11 cellular contexts compared by ENCODE assay signal in genomic region chr14:68376067-68376810, GRCh38.
A peak's percentile ranks its signal among the peaks of the same experiment; 100 is the strongest.
DNase-seq lines count a peak whose midpoint lies in the region; ATAC-seq and TF ChIP-seq lines count a peak whose summit lies in the region.
"Had no signal": no experiment of that assay in that cellular context is flagged by ENCODE, and none has a peak within 500 bp of the region (broad histone marks: within the 10 kb centered on the region; RNA-seq: fewer than 3 reads in every experiment).

No MANE protein-coding gene starts in this region.

- H3K27ac ChIP-seq in IMR-90 (ENCODE audit: insufficient read depth, low read length): no peak overlapping the region
- peak overlapping the region; percentile 56 for H3K27ac ChIP-seq in colonic mucosa
- H3K27ac ChIP-seq in neural progenitor cell: no peak overlapping the region
- H3K27ac ChIP-seq: C4-2B had no signal

- no peak for TF ChIP-seq RAD21 in IMR-90 (IDR thresholded peaks at IDR 0.05; ENCODE audit: low read length)

- H3K4me1 ChIP-seq in IMR-90 (ENCODE audit: control insufficient read depth, insufficient read depth, low read length): peaks cover 5% of the 10 kb centered on the region
- no peaks in the 10 kb centered on the region for H3K4me1 ChIP-seq in colonic mucosa
- H3K4me1 ChIP-seq in neural progenitor cell: peaks cover 15% of the 10 kb centered on the region

- TF ChIP-seq POLR2A in IMR-90 (IDR thresholded peaks at IDR 0.05; ENCODE audit: low read depth, low read length): no peak

- ATAC-seq in IMR-90 (ENCODE audit: low read depth) (no peak), GM19324 (IDR thresholded peaks at IDR 0.05; ENCODE audit: low FRiP score, unreplicated experiment) (no peak), HG02642 (IDR thresholded peaks at IDR 0.05; ENCODE audit: poor library complexity, unreplicated experiment) (no peak)

- H2BK15ac ChIP-seq in IMR-90 (ENCODE audit: low read depth, low read length): no peak overlapping the region

- H2AK9ac ChIP-seq in IMR-90 (replicated peaks; ENCODE audit: low read depth, low read length, poor library complexity): no peak overlapping the region

- no peak overlapping the region for H3K4ac ChIP-seq in IMR-90 (ENCODE audit: low read depth, low read length)

- H2AFZ ChIP-seq in IMR-90 (replicated peaks; ENCODE audit: low read length, poor library complexity) (no peak overlapping the region), neural progenitor cell (replicated peaks) (no peak overlapping the region)

- no peak overlapping the region for H4K91ac ChIP-seq in IMR-90 (ENCODE audit: insufficient read depth, low read depth, low read length)

- no peaks in the 10 kb centered on the region for H3K27me3 ChIP-seq in IMR-90 (ENCODE audit: control insufficient read depth, insufficient read depth, low read length)
- no peaks in the 10 kb centered on the region for H3K27me3 ChIP-seq in colonic mucosa
- no peaks in the 10 kb centered on the region for H3K27me3 ChIP-seq in neural progenitor cell
- H3K27me3 ChIP-seq: pancreas had no signal

- H3K27me3 Mint-ChIP-seq in neural progenitor cell (ENCODE audit: insufficient read depth, low read depth): peaks cover 2% of the 10 kb centered on the region

- H3K4me3 ChIP-seq in AG10803 (ENCODE audit: low read length) (no peak overlapping the region), IMR-90 (ENCODE audit: insufficient read depth, low read depth, low read length) (no peak overlapping the region), colonic mucosa (no peak overlapping the region), neural progenitor cell (no peak overlapping the region)
- H3K4me3 ChIP-seq: pancreas had no signal

- in situ Hi-C loops in IMR-90 (cut with MboI; ENCODE audit: low sequenced_read_pairs): no loop called here

- no peak overlapping the region for H2BK120ac ChIP-seq in IMR-90 (ENCODE audit: low read depth, low read length)

- no peaks in the 10 kb centered on the region for H3K36me3 ChIP-seq in IMR-90 (ENCODE audit: control insufficient read depth, insufficient read depth, low read length)
- no peaks in the 10 kb centered on the region for H3K36me3 ChIP-seq in colonic mucosa
- H3K36me3 ChIP-seq in neural progenitor cell: no peaks in the 10 kb centered on the region
- H3K36me3 ChIP-seq: pancreas had no signal

- H2BK5ac ChIP-seq in IMR-90 (ENCODE audit: low read depth, low read length, poor library complexity, severe bottlenecking): no peak overlapping the region

- no TSS peak for BruUV-seq in IMR-90 (replicated peaks; lab: Mats Ljungman, UMichigan)

- H3K9ac ChIP-seq in IMR-90 (ENCODE audit: low read depth, low read length) (no peak overlapping the region), colonic mucosa (ENCODE audit: low read depth in 2 of 2, low read length in 2 of 2) (no peak overlapping the region), neural progenitor cell (no peak overlapping the region)

- H3F3A ChIP-seq in neural progenitor cell (ENCODE audit: low read depth): peaks cover 12% of the 10 kb centered on the region

- no peaks in the 10 kb centered on the region for H3K79me2 ChIP-seq in neural progenitor cell (ENCODE audit: low read depth)

- TF ChIP-seq CTCF in AG10803 (conservative IDR thresholded peaks at IDR 0.05; ENCODE audit: low read length) (no peak), IMR-90 (conservative IDR thresholded peaks at IDR 0.05; ENCODE audit: low read depth, low read length) (no peak), colonic mucosa (IDR thresholded peaks at IDR 0.05) (no peak), neural progenitor cell (IDR thresholded peaks at IDR 0.05) (no peak)

- WGBS in IMR-90 (ENCODE audit: extremely low coverage in 2 of 2, insufficient read length in 1 of 2), 2 experiments: no CpG with 5 or more reads among the region's 2 CpGs

- intact Hi-C loops in IMR-90 (cut with micrococcal nuclease) (no loop called here), colonic mucosa (cut with DNase I) (no loop called here)

- H3K36me3 Mint-ChIP-seq in neural progenitor cell: peaks cover 2% of the 10 kb centered on the region

- CTCF ChIA-PET in IMR-90 (lab: Yijun Ruan, JAX): interaction anchor here (0.9 kb wide), 1 partner anchor 11 kb away, joined by 4 read pairs; no protein-coding TSS in a partner anchor

- H4K8ac ChIP-seq in IMR-90 (ENCODE audit: low read depth in 2 of 2, low read length in 2 of 2): no peak overlapping the region

- no peak overlapping the region for H3K4me2 ChIP-seq in IMR-90 (ENCODE audit: low read depth, low read length)
- H3K4me2 ChIP-seq in neural progenitor cell: no peak overlapping the region

- H3K79me1 ChIP-seq in IMR-90 (ENCODE audit: low read depth in 1 of 2, low read length in 2 of 2): no peaks in the 10 kb centered on the region

- no peaks in the 10 kb centered on the region for H4K20me1 ChIP-seq in IMR-90 (ENCODE audit: insufficient read depth, low read length)
- no peaks in the 10 kb centered on the region for H4K20me1 ChIP-seq in neural progenitor cell (ENCODE audit: low read depth)

- no peak overlapping the region for H2AK5ac ChIP-seq in IMR-90 (ENCODE audit: low read depth, low read length)

- no peak overlapping the region for H4K5ac ChIP-seq in IMR-90 (ENCODE audit: low read depth, low read length)

- H2BK20ac ChIP-seq in IMR-90 (ENCODE audit: low read depth, low read length): 0 out of 2 replicates have a peak overlapping the region, but pooled peaks have one; percentile 15

- dilution Hi-C loops in IMR-90 (cut with HindIII; ENCODE audit: low sequenced_read_pairs, unreplicated experiment): no loop called here

- H3K9me3 ChIP-seq in IMR-90 (ENCODE audit: control insufficient read depth, insufficient read depth, low read length) (no peaks in the 10 kb centered on the region), colonic mucosa (no peaks in the 10 kb centered on the region), neural progenitor cell (ENCODE audit: low read depth) (no peaks in the 10 kb centered on the region)
- H3K9me3 ChIP-seq: pancreas had no signal

- no peak overlapping the region for H3K4me3 Mint-ChIP-seq in neural progenitor cell

- H3K4me1 Mint-ChIP-seq in neural progenitor cell: peaks cover 48% of the 10 kb centered on the region

- H3K23ac ChIP-seq in IMR-90 (ENCODE audit: low read depth, low read length): no peak overlapping the region

- DNase-seq in AG10803 (ENCODE audit: low read depth) (peak; percentile 63), IMR-90 (no peak), colonic mucosa (no peak), neural progenitor cell (ENCODE audit: low spot score) (no peak), activated gamma-delta T cell (lab: John Stamatoyannopoulos, UW) (no peak)
- no peak for DNase-seq in effector CD4-positive, alpha-beta T cell
- DNase-seq: NCI-H2171, pancreas had no signal

- H3K27ac Mint-ChIP-seq in neural progenitor cell: peak overlapping the region; percentile 78

- POLR2A ChIA-PET in IMR-90 (lab: Charles Lee; ENCODE audit: unreplicated experiment): no interaction called here

- H3K56ac ChIP-seq in IMR-90 (ENCODE audit: extremely low read depth, insufficient read depth, low read length): no peak overlapping the region

- H3K9me3 Mint-ChIP-seq in neural progenitor cell: peaks cover 5% of the 10 kb centered on the region

- H3K14ac ChIP-seq in IMR-90 (replicated peaks; ENCODE audit: low read depth, low read length): no peak overlapping the region

- H3K9me1 ChIP-seq in IMR-90 (ENCODE audit: insufficient read depth, low read length): peaks cover 6% of the 10 kb centered on the region; the same call in 1 of the 2 replicates

- H3K18ac ChIP-seq in IMR-90 (ENCODE audit: low read depth, low read length): no peak overlapping the region

TF ChIP-seq in IMR-90, 13 proteins besides CTCF, POLR2A, EP300 and RAD21:
- no peak for TF ChIP-seq USF2 (IDR thresholded peaks at IDR 0.05; ENCODE audit: low read depth, low read length)
- TF ChIP-seq CEBPB (IDR thresholded peaks at IDR 0.05; ENCODE audit: low read depth, low read length): no peak
- TF ChIP-seq MAFK (IDR thresholded peaks at IDR 0.05; ENCODE audit: low read depth, low read length): no peak
- no peak for TF ChIP-seq BHLHE40 (IDR thresholded peaks at IDR 0.05; ENCODE audit: low read depth, low read length)
- TF ChIP-seq NFE2L2 (IDR thresholded peaks at IDR 0.05; ENCODE audit: low read depth, low read length): no peak
- TF ChIP-seq MXI1 (IDR thresholded peaks at IDR 0.05; ENCODE audit: borderline replicate concordance, low read depth, low read length): no peak
- TF ChIP-seq RCOR1 (IDR thresholded peaks at IDR 0.05; ENCODE audit: insufficient replicate concordance, low read length): no peak
- no peak for TF ChIP-seq FOS (IDR thresholded peaks at IDR 0.05; ENCODE audit: low read depth, low read length)
- no peak for TF ChIP-seq MAZ (IDR thresholded peaks at IDR 0.05; ENCODE audit: borderline replicate concordance, low read depth, low read length)
- TF ChIP-seq RFX5 (IDR thresholded peaks at IDR 0.05; ENCODE audit: low read depth, low read length): no peak
- no peak for TF ChIP-seq SMC3 (IDR thresholded peaks at IDR 0.05; ENCODE audit: low read depth, low read length)
- no peak for TF ChIP-seq CHD1 (IDR thresholded peaks at IDR 0.05; ENCODE audit: low read depth, low read length)
- TF ChIP-seq ELK1 (IDR thresholded peaks at IDR 0.05; ENCODE audit: borderline replicate concordance, low read depth, low read length): no peak
TF ChIP-seq in IMR-90: peak in this region for 0.
